In the genomic region with DNA sequence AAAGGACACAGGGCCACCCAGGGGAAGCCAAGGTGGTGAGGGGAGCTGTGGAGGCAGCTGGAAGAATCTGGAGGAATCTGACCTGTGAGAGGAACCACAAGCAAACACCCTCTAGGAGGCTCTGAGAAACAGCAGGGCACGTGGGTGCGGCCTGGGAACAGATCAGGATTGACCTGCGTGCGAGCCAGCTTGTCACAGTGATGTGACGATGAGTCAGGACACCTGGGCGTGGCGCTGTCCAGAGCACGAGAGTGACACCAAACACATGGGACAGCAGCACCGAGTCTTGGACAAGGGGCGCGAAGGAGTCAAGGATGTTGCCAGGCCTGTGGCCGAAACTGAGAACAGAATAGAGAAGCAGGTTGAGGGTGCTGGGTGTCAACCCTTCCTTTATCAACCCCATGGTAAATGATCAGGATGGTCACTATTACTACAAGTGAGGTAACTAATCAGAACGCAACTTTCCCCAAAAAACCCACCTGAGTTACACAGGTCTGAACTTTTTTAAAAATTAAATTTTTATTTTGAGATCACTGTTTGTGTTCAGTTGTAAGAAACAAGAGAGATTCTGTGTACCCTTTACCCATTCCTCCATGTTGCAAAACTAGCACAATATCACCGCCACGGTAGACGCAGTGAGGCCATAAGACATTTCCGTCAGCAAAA, we compare ENCODE assay signal across 1 cellular context.
TF ChIP-seq lines count a peak whose summit lies in the region.

No MANE protein-coding gene starts in this region.

TF ChIP-seq in GM12878, 131 proteins besides CTCF, POLR2A, EP300 and RAD21 (continued from another document):
- TF ChIP-seq, protein P1, sequence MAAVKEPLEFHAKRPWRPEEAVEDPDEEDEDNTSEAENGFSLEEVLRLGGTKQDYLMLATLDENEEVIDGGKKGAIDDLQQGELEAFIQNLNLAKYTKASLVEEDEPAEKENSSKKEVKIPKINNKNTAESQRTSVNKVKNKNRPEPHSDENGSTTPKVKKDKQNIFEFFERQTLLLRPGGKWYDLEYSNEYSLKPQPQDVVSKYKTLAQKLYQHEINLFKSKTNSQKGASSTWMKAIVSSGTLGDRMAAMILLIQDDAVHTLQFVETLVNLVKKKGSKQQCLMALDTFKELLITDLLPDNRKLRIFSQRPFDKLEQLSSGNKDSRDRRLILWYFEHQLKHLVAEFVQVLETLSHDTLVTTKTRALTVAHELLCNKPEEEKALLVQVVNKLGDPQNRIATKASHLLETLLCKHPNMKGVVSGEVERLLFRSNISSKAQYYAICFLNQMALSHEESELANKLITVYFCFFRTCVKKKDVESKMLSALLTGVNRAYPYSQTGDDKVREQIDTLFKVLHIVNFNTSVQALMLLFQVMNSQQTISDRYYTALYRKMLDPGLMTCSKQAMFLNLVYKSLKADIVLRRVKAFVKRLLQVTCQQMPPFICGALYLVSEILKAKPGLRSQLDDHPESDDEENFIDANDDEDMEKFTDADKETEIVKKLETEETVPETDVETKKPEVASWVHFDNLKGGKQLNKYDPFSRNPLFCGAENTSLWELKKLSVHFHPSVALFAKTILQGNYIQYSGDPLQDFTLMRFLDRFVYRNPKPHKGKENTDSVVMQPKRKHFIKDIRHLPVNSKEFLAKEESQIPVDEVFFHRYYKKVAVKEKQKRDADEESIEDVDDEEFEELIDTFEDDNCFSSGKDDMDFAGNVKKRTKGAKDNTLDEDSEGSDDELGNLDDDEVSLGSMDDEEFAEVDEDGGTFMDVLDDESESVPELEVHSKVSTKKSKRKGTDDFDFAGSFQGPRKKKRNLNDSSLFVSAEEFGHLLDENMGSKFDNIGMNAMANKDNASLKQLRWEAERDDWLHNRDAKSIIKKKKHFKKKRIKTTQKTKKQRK (IDR thresholded peaks at IDR 0.05; ENCODE audit: low read depth, low read length): no peak
- TF ChIP-seq, protein P2, sequence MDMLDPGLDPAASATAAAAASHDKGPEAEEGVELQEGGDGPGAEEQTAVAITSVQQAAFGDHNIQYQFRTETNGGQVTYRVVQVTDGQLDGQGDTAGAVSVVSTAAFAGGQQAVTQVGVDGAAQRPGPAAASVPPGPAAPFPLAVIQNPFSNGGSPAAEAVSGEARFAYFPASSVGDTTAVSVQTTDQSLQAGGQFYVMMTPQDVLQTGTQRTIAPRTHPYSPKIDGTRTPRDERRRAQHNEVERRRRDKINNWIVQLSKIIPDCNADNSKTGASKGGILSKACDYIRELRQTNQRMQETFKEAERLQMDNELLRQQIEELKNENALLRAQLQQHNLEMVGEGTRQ (IDR thresholded peaks at IDR 0.05; ENCODE audit: borderline replicate concordance, low read depth, low read length): no peak; the same call in 1 of the 2 replicates
- TF ChIP-seq BCL11A (IDR thresholded peaks at IDR 0.05; ENCODE audit: low read depth, low read length) (peak; percentile 80), ZNF274 (IDR thresholded peaks at IDR 0.05; ENCODE audit: insufficient read depth, insufficient read length) (no peak), ZBED1 (IDR thresholded peaks at IDR 0.05; ENCODE audit: borderline replicate concordance) (peak; percentile 61; the same call in 1 of the 2 replicates), RBBP5 (conservative IDR thresholded peaks at IDR 0.05) (no peak), DPF2 (IDR thresholded peaks at IDR 0.05) (peak; percentile 82; the same call in 1 of the 2 replicates), CHD4 (IDR thresholded peaks at IDR 0.05) (no peak), TCF3 (IDR thresholded peaks at IDR 0.05; ENCODE audit: borderline replicate concordance, insufficient read depth, low read depth, low read length) (peak; percentile 84), SRF (IDR thresholded peaks at IDR 0.05; ENCODE audit: low read depth in 2 of 2, low read length in 2 of 2) (no peak), E4F1 (IDR thresholded peaks at IDR 0.05; ENCODE audit: borderline replicate concordance, partially characterized antibody) (peak; percentile 10), NRF1 (conservative IDR thresholded peaks at IDR 0.05; ENCODE audit: low read depth, low read length) (no peak)
- TF ChIP-seq, protein P3, sequence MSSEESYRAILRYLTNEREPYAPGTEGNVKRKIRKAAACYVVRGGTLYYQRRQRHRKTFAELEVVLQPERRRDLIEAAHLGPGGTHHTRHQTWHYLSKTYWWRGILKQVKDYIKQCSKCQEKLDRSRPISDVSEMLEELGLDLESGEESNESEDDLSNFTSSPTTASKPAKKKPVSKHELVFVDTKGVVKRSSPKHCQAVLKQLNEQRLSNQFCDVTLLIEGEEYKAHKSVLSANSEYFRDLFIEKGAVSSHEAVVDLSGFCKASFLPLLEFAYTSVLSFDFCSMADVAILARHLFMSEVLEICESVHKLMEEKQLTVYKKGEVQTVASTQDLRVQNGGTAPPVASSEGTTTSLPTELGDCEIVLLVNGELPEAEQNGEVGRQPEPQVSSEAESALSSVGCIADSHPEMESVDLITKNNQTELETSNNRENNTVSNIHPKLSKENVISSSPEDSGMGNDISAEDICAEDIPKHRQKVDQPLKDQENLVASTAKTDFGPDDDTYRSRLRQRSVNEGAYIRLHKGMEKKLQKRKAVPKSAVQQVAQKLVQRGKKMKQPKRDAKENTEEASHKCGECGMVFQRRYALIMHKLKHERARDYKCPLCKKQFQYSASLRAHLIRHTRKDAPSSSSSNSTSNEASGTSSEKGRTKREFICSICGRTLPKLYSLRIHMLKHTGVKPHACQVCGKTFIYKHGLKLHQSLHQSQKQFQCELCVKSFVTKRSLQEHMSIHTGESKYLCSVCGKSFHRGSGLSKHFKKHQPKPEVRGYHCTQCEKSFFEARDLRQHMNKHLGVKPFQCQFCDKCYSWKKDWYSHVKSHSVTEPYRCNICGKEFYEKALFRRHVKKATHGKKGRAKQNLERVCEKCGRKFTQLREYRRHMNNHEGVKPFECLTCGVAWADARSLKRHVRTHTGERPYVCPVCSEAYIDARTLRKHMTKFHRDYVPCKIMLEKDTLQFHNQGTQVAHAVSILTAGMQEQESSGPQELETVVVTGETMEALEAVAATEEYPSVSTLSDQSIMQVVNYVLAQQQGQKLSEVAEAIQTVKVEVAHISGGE (CRISPR knock-in tag; IDR thresholded peaks at IDR 0.05): no peak
